Comparison of ENCODE assay signal across 10 cellular contexts in genomic region chr7:151630349-151630748, GRCh38.
A peak's percentile ranks its signal among the peaks of the same experiment; 100 is the strongest.
DNase-seq lines count a peak whose midpoint lies in the region; ATAC-seq and TF ChIP-seq lines count a peak whose summit lies in the region.
"Had no signal": no experiment of that assay in that cellular context is flagged by ENCODE, and none has a peak within 500 bp of the region (broad histone marks: within the 10 kb centered on the region; RNA-seq: fewer than 3 reads in every experiment).

No MANE protein-coding gene starts in this region.

- H3K4me3 ChIP-seq in cardiac muscle cell: peak overlapping the region; percentile 83
- peak overlapping the region; percentile 89 for H3K4me3 ChIP-seq in WI38 (ENCODE audit: low read depth, low read length)
- peak overlapping the region; percentile 82 for H3K4me3 ChIP-seq in fibroblast of villous mesenchyme (ENCODE audit: low read depth, low read length)
- peak overlapping the region; percentile 88 to 96 for H3K4me3 ChIP-seq in stomach smooth muscle (ENCODE audit: low read length in 2 of 2)

- H3K27me3 ChIP-seq in cardiac muscle cell (no peaks in the 10 kb centered on the region), stomach smooth muscle (ENCODE audit: control insufficient read depth in 1 of 2, insufficient read depth in 2 of 2, low read length in 2 of 2) (no peaks in the 10 kb centered on the region)
- H3K27me3 ChIP-seq: gastrocnemius medialis had no signal

- no peak for TF ChIP-seq CTCF in cardiac muscle cell (IDR thresholded peaks at IDR 0.05; ENCODE audit: low read depth, low read length)
- no peak for TF ChIP-seq CTCF in WI38 (IDR thresholded peaks at IDR 0.05; ENCODE audit: low read depth, low read length)
- TF ChIP-seq CTCF in fibroblast of villous mesenchyme (IDR thresholded peaks at IDR 0.05; ENCODE audit: insufficient read depth, low read depth, low read length): no peak

- H3K4me1 ChIP-seq in cardiac muscle cell (ENCODE audit: low read depth): peaks cover 38% of the 10 kb centered on the region
- H3K4me1 ChIP-seq in stomach smooth muscle (ENCODE audit: control insufficient read depth, insufficient read depth, low read length): peaks cover 42% of the 10 kb centered on the region

- H3K36me3 ChIP-seq in cardiac muscle cell (no peaks in the 10 kb centered on the region), stomach smooth muscle (ENCODE audit: control insufficient read depth in 2 of 2, insufficient read depth in 2 of 2, low read length in 2 of 2) (no peaks in the 10 kb centered on the region)
- H3K36me3 ChIP-seq: gastrocnemius medialis had no signal

- H3K9ac ChIP-seq in stomach smooth muscle (ENCODE audit: low read length in 2 of 2): peak overlapping the region; percentile 58 to 80

- H3K27ac ChIP-seq in cardiac muscle cell (peak overlapping the region; percentile 96), stomach smooth muscle (ENCODE audit: low read length) (peak overlapping the region; percentile 92)
- H3K27ac ChIP-seq: gastrocnemius medialis had no signal

- H3K9me3 ChIP-seq in cardiac muscle cell (ENCODE audit: low read depth): no peaks in the 10 kb centered on the region
- H3K9me3 ChIP-seq in stomach smooth muscle (ENCODE audit: control insufficient read depth in 2 of 2, low read length in 2 of 2): peaks cover 0 to 3% of the 10 kb centered on the region in 2 donors
- H3K9me3 ChIP-seq: gastrocnemius medialis had no signal

- intact Hi-C loops in Right ventricle myocardium inferior (cut with DNase I): loop anchor here (5.0 to 10.0 kb wide), 2 partner anchors 42 to 94 kb away; no protein-coding TSS in a partner anchor

- no peak for DNase-seq in cardiac muscle cell (ENCODE audit: low read depth in 1 of 2, low spot score in 1 of 2)
- no peak for DNase-seq in Right ventricle myocardium inferior (ENCODE audit: missing footprints)
- DNase-seq in fibroblast of villous mesenchyme (ENCODE audit: low read depth): no peak
- DNase-seq in DMS53 treated with DMSO at 0.1 percent for 48 hours (lab: John Stamatoyannopoulos, UW; ENCODE audit: unreplicated experiment): no peak
- DNase-seq in nucleus accumbens (lab: John Stamatoyannopoulos, UW): no peak
- no peak for DNase-seq in activated CD8-positive, alpha-beta memory T cell treated with anti-CD3 and anti-CD28 coated beads, Interleukin-2, amount 50 U/mL, for 4 hours
- DNase-seq: gastrocnemius medialis, NCI-H2029 treated with DMSO at 0.1 percent for 48 hours had no signal

- ATAC-seq in Right ventricle myocardium inferior: no peak
- ATAC-seq: gastrocnemius medialis had no signal
